Comparison of ENCODE assay signal across 8 cellular contexts in genomic region chr1:5980314-5981008, GRCh38. TPM values are rescaled to one million over a fixed set of nuclear protein-coding genes. Genes with fewer than 3 reads are reported as not detected.
DNase-seq lines count a peak whose midpoint lies in the region; ATAC-seq, FAIRE-seq and TF ChIP-seq lines count a peak whose summit lies in the region.

No MANE protein-coding gene starts in this region.

- ATAC-seq in HepG2, result no peak
- no peak for ATAC-seq in GM21825 (IDR thresholded peaks at IDR 0.05; ENCODE audit: unreplicated experiment)

- peaks cover 0 to 2% (median 0%) of the 10 kb centered on the region in 7 donors for H3K9me3 Mint-ChIP-seq in CD14-positive monocyte

- peaks cover 6 to 35% of the 10 kb centered on the region in 2 experiments for H3K36me3 ChIP-seq in HepG2 (replicated peaks in 1 of 2; ENCODE audit: control insufficient read depth in 1 of 2, insufficient read depth in 2 of 2, low read length in 2 of 2)

- no peak overlapping the region for H2AFZ ChIP-seq in HepG2 (ENCODE audit: low read length)

- no TSS peak for BruUV-seq in HepG2 (replicated peaks; lab: Mats Ljungman, UMichigan)

- no peak for TF ChIP-seq EP300 in HepG2 (IDR thresholded peaks at IDR 0.05; ENCODE audit: low read depth in 2 of 2, low read length in 2 of 2)
- TF ChIP-seq EP300 in HepG2 (CRISPR knock-in tag; IDR thresholded peaks at IDR 0.05; ENCODE audit: borderline replicate concordance), result no peak

- TF ChIP-seq CTCF in CD14-positive monocyte (IDR thresholded peaks at IDR 0.05) (peak; percentile 14), cardiac fibroblast (IDR thresholded peaks at IDR 0.05; ENCODE audit: low read depth, low read length) (peak; percentile 31), HepG2 (CRISPR knock-in tag; IDR thresholded peaks at IDR 0.05) (0 out of 2 replicates have a peak, but pooled peaks have one; percentile 16)

- H3K9ac ChIP-seq in HepG2 (ENCODE audit: insufficient read depth, low read depth, low read length), result no peak overlapping the region

- DNase-seq in CD14-positive monocyte (ENCODE audit: low spot score) (no peak), KBM-7 (peak; percentile 78), cardiac fibroblast (ENCODE audit: low read depth in 2 of 2) (peak; percentile 65 to 77), HepG2 (ENCODE audit: low spot score) (no peak), cortex of kidney (lab: John Stamatoyannopoulos, UW) (no peak), HTR-8/SVneo (ENCODE audit: insufficient read length, low spot score) (no peak), pons (ENCODE audit: low spot score) (no peak)

- H4K20me1 ChIP-seq in HepG2 (ENCODE audit: insufficient read depth, low read length), result no peaks in the 10 kb centered on the region

- intact Hi-C loops in CD14-positive monocyte (cut with micrococcal nuclease), result no loop called here
- intact Hi-C loops in HepG2 (cut with micrococcal nuclease; ENCODE audit: unreplicated experiment), result no loop called here

- TF ChIP-seq RAD21 in HepG2 (CRISPR knock-in tag; IDR thresholded peaks at IDR 0.05), result no peak

- H3K4me1 ChIP-seq in HepG2 (ENCODE audit: insufficient read depth, low read length), result no peaks in the 10 kb centered on the region

- CTCF ChIA-PET in HepG2 (lab: Yijun Ruan, JAX; ENCODE audit: low intra/inter-chr PET ratio, low total read pairs), result no interaction called here

- TF ChIP-seq POLR2A in HepG2 (IDR thresholded peaks at IDR 0.05; ENCODE audit: insufficient read depth in 1 of 2, low read depth in 2 of 2, low read length in 2 of 2), result no peak

- FAIRE-seq in HepG2 (lab: Jason Lieb, UNC) (no peak), HTR-8/SVneo (lab: Jason Lieb, UNC) (no peak)

- H3K27ac Mint-ChIP-seq in CD14-positive monocyte, result peak overlapping the region in 5 of 7 donors; percentile 7 to 84 (median 42)

- H3K4me3 ChIP-seq in cardiac fibroblast (replicated peaks in 1 of 2; ENCODE audit: low read depth in 2 of 2, low read length in 2 of 2) (no peak overlapping the region), HepG2 (replicated peaks in 1 of 3; ENCODE audit: insufficient read depth in 1 of 3, low read depth in 2 of 3, low read length in 3 of 3) (no peak overlapping the region)

- H3K36me3 Mint-ChIP-seq in CD14-positive monocyte, result peaks cover 17 to 37% of the 10 kb centered on the region in 2 donors

- H3K27me3 Mint-ChIP-seq in CD14-positive monocyte (ENCODE audit: low read depth in 3 of 3), result peaks cover 0 to 2% (median 2%) of the 10 kb centered on the region in 3 donors

- POLR2A ChIA-PET in HepG2 (lab: Yijun Ruan, JAX), result no interaction called here

- H3K4me2 ChIP-seq in HepG2 (ENCODE audit: low read depth, low read length), result no peak overlapping the region

- peaks cover 33% of the 10 kb centered on the region for H3K4me1 Mint-ChIP-seq in CD14-positive monocyte

- H3K79me2 ChIP-seq in HepG2 (ENCODE audit: insufficient read depth, low read length), result no peaks in the 10 kb centered on the region

- WGBS in HepG2 (ENCODE audit: low lambda C conversion rate), result 93% methylated on average over 20 of the region's 20 CpGs

- no peaks in the 10 kb centered on the region for H3K27me3 ChIP-seq in HepG2 (ENCODE audit: control insufficient read depth in 1 of 2, insufficient read depth in 2 of 2, low read length in 2 of 2)

- peak overlapping the region; percentile 52 to 62 for H3K4me3 Mint-ChIP-seq in CD14-positive monocyte

- in situ Hi-C loops in KBM-7 (cut with MboI; ENCODE audit: low pct_unique_long_range_greater_than_20kb, low sequenced_read_pairs) (no loop called here), HepG2 (cut with HindIII; ENCODE audit: extremely low pct_ligation_motif_present, low pct_unique_long_range_greater_than_20kb) (no loop called here)

- no peaks in the 10 kb centered on the region for H3K9me3 ChIP-seq in HepG2 (ENCODE audit: low read length)

- H3K27ac ChIP-seq in HepG2 (ENCODE audit: extremely low read length, insufficient read depth, low read length), result no peak overlapping the region

TF ChIP-seq in HepG2, 621 proteins besides CTCF, POLR2A, EP300 and RAD21:
- TF ChIP-seq PREB (CRISPR knock-in tag; IDR thresholded peaks at IDR 0.05) (no peak), ZNF567 (CRISPR knock-in tag; IDR thresholded peaks at IDR 0.05; ENCODE audit: borderline replicate concordance) (no peak)
TF ChIP-seq in HepG2: peak in this region for 0.

RNA-seq across cellular contexts. Expression of gene NPHP4, which starts 11.8 kb away (rescaled TPM):
- 1 to 10 TPM in 1 of 2 donors, under 1 TPM in 1; 0.39 to 1.2 TPM for polyA plus RNA-seq in CD14-positive monocyte
- total RNA-seq in HepG2 (2016; rRNA removed; fragmentation: Illumina TruSeq; extraction: Trizol), result 5.7 and 6.8 TPM in 2 replicates
- 14.2 and 15.4 TPM in 2 replicates for total RNA-seq in HepG2 (2016; cell fraction: cytosol; rRNA removed; fragmentation: Illumina TruSeq; extraction: Trizol; ENCODE audit: low read depth)
- 4.1 and 7.4 TPM in 2 replicates for total RNA-seq in HepG2 (2016; cell fraction: insoluble cytoplasmic fraction; rRNA removed; fragmentation: Illumina TruSeq; extraction: Trizol)
- 8.5 and 9.7 TPM in 2 replicates for total RNA-seq in HepG2 (2016; cell fraction: membrane; rRNA removed; fragmentation: Illumina TruSeq; extraction: Trizol)
- 10.3 and 12.7 TPM in 2 replicates for total RNA-seq in HepG2 (2016; cell fraction: nucleus; rRNA removed; fragmentation: Illumina TruSeq; extraction: Trizol)
- 4.4 and 4.8 TPM in 2 replicates for polyA plus RNA-seq in HepG2 (2011; rRNA removed)
- polyA plus RNA-seq in HepG2 (2011; cell fraction: cytosol; rRNA removed), result 1.9 and 3.0 TPM in 2 replicates
- polyA plus RNA-seq in HepG2 (2011; cell fraction: nucleus; rRNA removed), result 40.2 and 52.1 TPM in 2 replicates
- polyA plus RNA-seq in HepG2 (2012), result 4.8 and 5.9 TPM in 2 replicates
- 0.46 and 0.69 TPM in 2 replicates for polyA plus RNA-seq in HepG2 (2016; cell fraction: cytosol; fragmentation: Illumina TruSeq; extraction: Trizol; ENCODE audit: low read depth)
- 4.0 and 5.3 TPM in 2 replicates for polyA plus RNA-seq in HepG2 (2016; cell fraction: insoluble cytoplasmic fraction; fragmentation: Illumina TruSeq; extraction: Trizol; ENCODE audit: low read depth)
- polyA plus RNA-seq in HepG2 (2016; cell fraction: membrane; fragmentation: Illumina TruSeq; extraction: Trizol; ENCODE audit: low read depth), result 1.4 and 1.6 TPM in 2 replicates
- 30.1 and 30.8 TPM in 2 replicates for polyA plus RNA-seq in HepG2 (2016; cell fraction: nucleus; fragmentation: Illumina TruSeq; extraction: Trizol; ENCODE audit: insufficient read depth, low read depth)
- 13.1 TPM in 2 replicates for polyA minus RNA-seq in HepG2 (2011; rRNA and poly(A)+ RNA removed; ENCODE audit: low replicate concordance)
- polyA minus RNA-seq in HepG2 (2011; cell fraction: cytosol; rRNA and poly(A)+ RNA removed), result 4.6 and 4.9 TPM in 2 replicates
- 14.7 and 15.8 TPM in 2 replicates for polyA minus RNA-seq in HepG2 (2011; cell fraction: nucleus; rRNA and poly(A)+ RNA removed)

Comparison
In these comparisons a context has a peak if more than half of its experiments do, and no peak if none do; other contexts are left out.
1. DNase-seq: peak in KBM-7 (single experiment) and cardiac fibroblast (2 of 2); none in CD14-positive monocyte (single experiment), HepG2 (single experiment), cortex of kidney (single experiment), HTR-8/SVneo (single experiment) and pons (single experiment).
2. Peak in every context shown above with its lines, with median percentiles within 50 percentile points of each other: CTCF ChIP-seq.